Comparison of ENCODE assay signal across 14 cellular contexts in the genomic region with DNA sequence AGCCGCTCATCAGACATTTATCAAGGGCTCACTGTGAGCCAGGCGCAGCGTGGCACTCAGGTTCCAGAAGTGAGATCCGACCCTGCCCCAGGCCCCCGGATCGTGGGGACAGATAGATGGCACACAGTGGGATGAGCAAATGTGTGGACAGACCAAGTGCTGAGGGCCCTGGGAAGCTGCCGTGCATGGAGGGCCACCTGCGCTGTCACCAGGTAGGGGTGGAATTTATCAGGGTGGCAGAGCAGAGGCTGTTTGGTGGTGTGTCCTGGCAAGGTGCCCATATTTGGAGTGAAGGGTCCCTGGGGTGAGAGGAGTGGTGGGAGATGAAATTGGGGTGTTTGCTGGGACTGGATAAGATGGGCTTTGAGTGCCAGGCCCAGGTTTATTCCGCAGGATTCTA.
"Had no signal": no experiment of that assay in that cellular context is flagged by ENCODE, and none has a peak within 500 bp of the region (broad histone marks: within the 10 kb centered on the region; RNA-seq: fewer than 3 reads in every experiment).

No MANE protein-coding gene starts in this region.

- H3K27me3 ChIP-seq: adrenal gland, ovary, tibial nerve had no signal

- H3K4me1 ChIP-seq: adrenal gland, tibial nerve had no signal

- H3K36me3 ChIP-seq: adrenal gland, ovary, tibial nerve had no signal

- ATAC-seq: stimulated activated naive B cell treated with anti-CD40 and anti-IgM and Interleukin-4, amounts not matched to agents 10 μg/mL and 1 μg/mL and 100 μg/mL, for 72 hours had no signal

- FAIRE-seq: colon, endothelial cell of umbilical vein had no signal

- H3K9me3 ChIP-seq: adrenal gland had no signal

- H3K27ac ChIP-seq: adrenal gland, ovary, tibial nerve had no signal

- DNase-seq: activated CD4-positive, alpha-beta T cell treated with anti-CD3 and anti-CD28 coated beads, Interleukin-2, amount 50 U/mL, for 1 hour; activated CD4-positive, CD25-positive, alpha-beta regulatory T cell; activated T-cell treated with anti-CD3 and anti-CD28 coated beads, Interleukin-2, amount 50 U/mL, for 1 hour; effector CD4-positive, alpha-beta T cell; foreskin fibroblast; glutamatergic neuron; hypothalamus; stimulated activated CD4-positive, alpha-beta T cell treated with anti-CD3 and anti-CD28 coated beads, Interleukin-2, amount 100 ng/mL, for 48 hours; stimulated activated naive B cell treated with anti-CD40 and anti-IgM and Interleukin-4, amounts not matched to agents 10 μg/mL and 1 μg/mL and 100 μg/mL, for 72 hours had no signal

- H3K4me3 ChIP-seq: adrenal gland, ovary, tibial nerve had no signal
